Comparison of ENCODE assay signal across 20 cellular contexts in the genomic region with DNA sequence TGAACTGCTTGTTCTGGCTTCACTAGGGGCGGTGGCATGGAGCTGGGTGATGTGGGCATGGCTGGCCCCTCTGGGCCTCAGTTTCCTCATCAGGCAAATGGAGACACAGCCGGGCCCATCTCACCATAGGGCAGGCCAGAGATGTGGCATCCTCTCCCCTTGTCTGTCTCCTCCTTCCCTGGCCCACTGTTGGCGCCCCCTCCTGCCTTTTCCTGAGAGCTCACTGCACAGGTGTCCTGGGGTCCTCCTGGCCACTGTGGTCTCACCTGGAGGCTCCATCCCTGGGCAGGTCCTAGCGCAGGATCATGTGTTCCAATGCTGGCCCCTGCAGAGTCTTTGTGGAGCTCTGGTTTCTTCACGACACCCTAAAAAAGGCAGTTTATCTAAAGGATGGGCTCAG. TPM values are rescaled to one million over a fixed set of nuclear protein-coding genes. Genes with fewer than 3 reads are reported as not detected.
DNase-seq lines count a peak whose midpoint lies in the region; ATAC-seq and TF ChIP-seq lines count a peak whose summit lies in the region.
"Had no signal": no experiment of that assay in that cellular context is flagged by ENCODE, and none has a peak within 500 bp of the region (broad histone marks: within the 10 kb centered on the region; RNA-seq: fewer than 3 reads in every experiment).

No MANE protein-coding gene starts in this region.

- H2AK5ac ChIP-seq in mesenchymal stem cell (ENCODE audit: low read length, severe bottlenecking): peak overlapping the region; percentile 85

- no peak overlapping the region for H3K4me2 ChIP-seq in mesenchymal stem cell (ENCODE audit: low read length, poor library complexity, severe bottlenecking)
- H3K4me2 ChIP-seq: BLaER1 had no signal

- TF ChIP-seq CTCF in Caco-2 (IDR thresholded peaks at IDR 0.05; ENCODE audit: insufficient read depth in 1 of 2, low read depth in 1 of 2, low read length in 1 of 2, severe bottlenecking in 1 of 2, unreplicated experiment in 1 of 2): no peak
- TF ChIP-seq CTCF in WTC11 (IDR thresholded peaks at IDR 0.05): no peak

- POLR2A ChIA-PET in Caco-2 (lab: Charles Lee): no interaction called here
- POLR2A ChIA-PET in WTC11 (lab: Charles Lee): no interaction called here

- intact Hi-C loops in Caco-2 (cut with micrococcal nuclease; ENCODE audit: unreplicated experiment): no loop called here
- intact Hi-C loops in posterior cingulate gyrus (cut with DNase I): no loop called here

- peak overlapping the region; percentile 6 for H3K27ac Mint-ChIP-seq in Caco-2 (ENCODE audit: unreplicated experiment)
- H3K27ac Mint-ChIP-seq in WTC11: no peak overlapping the region
- H3K27ac Mint-ChIP-seq: activated CD4-positive, alpha-beta T cell treated with anti-CD3 and anti-CD28 coated beads, Interleukin-2, amount 10 ng/mL, durations not matched to agents 24 days and 14 days had no signal

- no peak overlapping the region for H4K8ac ChIP-seq in mesenchymal stem cell (ENCODE audit: low read length)

- CTCF ChIA-PET in Caco-2 (lab: Charles Lee): no interaction called here
- CTCF ChIA-PET in WTC11 (lab: Charles Lee): interaction anchor here (0.9 to 4.7 kb wide), 15 partner anchors 9 to 188 kb away, joined by 3 to 19 read pairs (median 5); no protein-coding TSS in a partner anchor

- H2BK15ac ChIP-seq in mesenchymal stem cell (ENCODE audit: low read depth, poor library complexity, severe bottlenecking): no peak overlapping the region

- H2AFZ ChIP-seq in mesenchymal stem cell (ENCODE audit: low read depth, low read length): no peak overlapping the region
- H2AFZ ChIP-seq: GM23248 had no signal

- H3K79me1 ChIP-seq in mesenchymal stem cell (replicated peaks; ENCODE audit: low read length, poor library complexity, severe bottlenecking): peaks cover 38% of the 10 kb centered on the region

- H3K14ac ChIP-seq in mesenchymal stem cell (ENCODE audit: low read length in 2 of 2): no peak overlapping the region

- H3K23ac ChIP-seq in mesenchymal stem cell (ENCODE audit: low read length in 2 of 2): no peak overlapping the region

- no peak overlapping the region for H3K4ac ChIP-seq in mesenchymal stem cell (ENCODE audit: low read depth in 1 of 2, low read length in 2 of 2)

- H3K9me3 ChIP-seq in Caco-2 (no peaks in the 10 kb centered on the region), mesenchymal stem cell (ENCODE audit: control insufficient read depth, low read length) (no peaks in the 10 kb centered on the region)
- H3K9me3 ChIP-seq: BLaER1, testis had no signal

- H3K4me1 Mint-ChIP-seq in Caco-2 (ENCODE audit: low read depth, unreplicated experiment): no peaks in the 10 kb centered on the region
- peaks cover 5% of the 10 kb centered on the region; the same call in 1 of the 2 replicates for H3K4me1 Mint-ChIP-seq in WTC11
- H3K4me1 Mint-ChIP-seq: activated CD4-positive, alpha-beta T cell treated with anti-CD3 and anti-CD28 coated beads, Interleukin-2, amount 10 ng/mL, durations not matched to agents 24 days and 14 days had no signal

- H3K36me3 Mint-ChIP-seq in Caco-2 (ENCODE audit: insufficient read depth, unreplicated experiment): peaks cover 58% of the 10 kb centered on the region
- H3K36me3 Mint-ChIP-seq in WTC11: no peaks in the 10 kb centered on the region
- H3K36me3 Mint-ChIP-seq: natural killer cell had no signal

- no peaks in the 10 kb centered on the region for H3K9me3 Mint-ChIP-seq in Caco-2 (ENCODE audit: unreplicated experiment)
- H3K9me3 Mint-ChIP-seq in WTC11: no peaks in the 10 kb centered on the region
- H3K9me3 Mint-ChIP-seq: activated CD4-positive, alpha-beta T cell treated with anti-CD3 and anti-CD28 coated beads, Interleukin-2, amount 10 ng/mL, durations not matched to agents 24 days and 14 days; natural killer cell had no signal

- whole genome bisulfite sequencing in mesenchymal stem cell: 98% methylated on average over 5 of the region's 5 CpGs

- H2BK120ac ChIP-seq in mesenchymal stem cell (ENCODE audit: low read depth, low read length): no peak overlapping the region

- no peak overlapping the region for H3K4me3 Mint-ChIP-seq in Caco-2 (ENCODE audit: unreplicated experiment)
- no peak overlapping the region for H3K4me3 Mint-ChIP-seq in WTC11
- H3K4me3 Mint-ChIP-seq: activated CD4-positive, alpha-beta T cell treated with anti-CD3 and anti-CD28 coated beads, Interleukin-2, amount 10 ng/mL, durations not matched to agents 24 days and 14 days; natural killer cell had no signal

- H3K4me1 ChIP-seq in Caco-2: peaks cover 23% of the 10 kb centered on the region
- peaks cover 40% of the 10 kb centered on the region for H3K4me1 ChIP-seq in mesenchymal stem cell (ENCODE audit: control insufficient read depth, insufficient read depth, low read depth, low read length)
- H3K4me1 ChIP-seq: testis had no signal

- H2BK5ac ChIP-seq in mesenchymal stem cell (ENCODE audit: low read depth, low read length, poor library complexity, severe bottlenecking): no peak overlapping the region

- H3K36me3 ChIP-seq in Caco-2 (ENCODE audit: control insufficient read depth, insufficient read depth, low read length) (peaks cover 1% of the 10 kb centered on the region; the same call in 1 of the 2 replicates), H7 (replicated peaks; ENCODE audit: control insufficient read depth, insufficient read depth, low read length) (no peaks in the 10 kb centered on the region; the same call in 1 of the 2 replicates), mesenchymal stem cell (ENCODE audit: control insufficient read depth in 1 of 2, insufficient read depth in 2 of 2, low read depth in 1 of 2, low read length in 2 of 2) (peaks cover 83 to 89% of the 10 kb centered on the region in 2 experiments)

- H3K4me3 ChIP-seq in Caco-2 (ENCODE audit: low read depth, low read length): no peak overlapping the region
- H3K4me3 ChIP-seq in H7 (ENCODE audit: insufficient read depth, low read depth, low read length): no peak overlapping the region
- no peak overlapping the region for H3K4me3 ChIP-seq in mesenchymal stem cell (ENCODE audit: insufficient read depth in 1 of 2, low read depth in 1 of 2, low read length in 2 of 2)
- H3K4me3 ChIP-seq: BLaER1, GM23248, testis had no signal

- H3K18ac ChIP-seq in mesenchymal stem cell (ENCODE audit: low read depth in 1 of 2, low read length in 2 of 2): no peak overlapping the region

- DNase-seq in Caco-2 (no peak), H7 (peak; percentile 77), WTC11 (ENCODE audit: low spot score) (peak; percentile 53), mesenchymal stem cell (no peak), pons (ENCODE audit: low spot score) (no peak), posterior cingulate gyrus (no peak)
- DNase-seq: activated CD4-positive, alpha-beta T cell treated with anti-CD3 and anti-CD28 coated beads, Interleukin-2, amount 10 ng/mL, durations not matched to agents 24 days and 14 days; activated naive CD4-positive, alpha-beta T cell; DMS 273 treated with DMSO at 0.1 percent for 48 hours; GM23248; hypothalamus; natural killer cell; NCI-H2107; NCI-H510A treated with DMSO at 0.1 percent for 48 hours; OCI-M1; T-helper 9 cell; testis had no signal

- no peak overlapping the region for H4K91ac ChIP-seq in mesenchymal stem cell (ENCODE audit: low read length)

- ATAC-seq in WTC11 (peak; percentile 71), GM19463 (IDR thresholded peaks at IDR 0.05; ENCODE audit: unreplicated experiment) (no peak), GM21367 (IDR thresholded peaks at IDR 0.05; ENCODE audit: unreplicated experiment) (no peak)
- ATAC-seq: natural killer cell had no signal

- H3K27me3 Mint-ChIP-seq in Caco-2 (ENCODE audit: insufficient read depth, unreplicated experiment) (no peaks in the 10 kb centered on the region), WTC11 (ENCODE audit: low read depth) (no peaks in the 10 kb centered on the region)
- H3K27me3 Mint-ChIP-seq: activated CD4-positive, alpha-beta T cell treated with anti-CD3 and anti-CD28 coated beads, Interleukin-2, amount 10 ng/mL, durations not matched to agents 24 days and 14 days had no signal

- H3K27ac ChIP-seq in mesenchymal stem cell (ENCODE audit: low read length, poor library complexity, severe bottlenecking): peak overlapping the region; percentile 93
- H3K27ac ChIP-seq: BLaER1, GM23248, testis had no signal

- peak overlapping the region; percentile 28 to 40 for H2BK12ac ChIP-seq in mesenchymal stem cell (ENCODE audit: low read length in 2 of 2)

- no TSS peak for BruUV-seq in Caco-2 (replicated peaks; lab: Mats Ljungman, UMichigan)

- H3K27me3 ChIP-seq in Caco-2 (replicated peaks; ENCODE audit: control insufficient read depth, insufficient read depth, low read length) (no peaks in the 10 kb centered on the region), H7 (ENCODE audit: control insufficient read depth, insufficient read depth, low read length) (no peaks in the 10 kb centered on the region), mesenchymal stem cell (ENCODE audit: control insufficient read depth in 1 of 2, insufficient read depth in 1 of 2, low read length in 2 of 2) (no peaks in the 10 kb centered on the region)
- H3K27me3 ChIP-seq: BLaER1, testis had no signal

- H3K9ac ChIP-seq in mesenchymal stem cell (ENCODE audit: low read length): no peak overlapping the region
- H3K9ac ChIP-seq: BLaER1, GM23248 had no signal

TF ChIP-seq in WTC11, 78 proteins besides CTCF, POLR2A, EP300 and RAD21 (continues in another document):
- TF ChIP-seq, protein P1, sequence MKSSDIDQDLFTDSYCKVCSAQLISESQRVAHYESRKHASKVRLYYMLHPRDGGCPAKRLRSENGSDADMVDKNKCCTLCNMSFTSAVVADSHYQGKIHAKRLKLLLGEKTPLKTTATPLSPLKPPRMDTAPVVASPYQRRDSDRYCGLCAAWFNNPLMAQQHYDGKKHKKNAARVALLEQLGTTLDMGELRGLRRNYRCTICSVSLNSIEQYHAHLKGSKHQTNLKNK (CRISPR knock-in tag; IDR thresholded peaks at IDR 0.05): no peak
- no peak for TF ChIP-seq ZNF138 (CRISPR knock-in tag; conservative IDR thresholded peaks at IDR 0.05)

RNA-seq across cellular contexts. Expression of a gene that starts 53.5 kb away (rescaled TPM):
- 56.6 and 66.6 TPM in 2 replicates for total RNA-seq in Caco-2 (2022)
- total RNA-seq in H7 (2014; rRNA removed; shearing (Covaris generic)): 17.1 and 17.6 TPM in 2 replicates
- 19.2 to 23.0 TPM (median 21.4 TPM) in 3 replicates for total RNA-seq in WTC11 (2021)
- 99.8 TPM for polyA plus RNA-seq in mesenchymal stem cell (2013, experiment 1 of 2)
- polyA plus RNA-seq in mesenchymal stem cell (2013, experiment 2 of 2): 97.5 TPM

Comparison
In these comparisons a context has a peak if more than half of its experiments do, and no peak if none do; other contexts are left out.
1. DNase-seq: peak in H7 (single experiment) and WTC11 (single experiment); none in Caco-2 (0 of 2), mesenchymal stem cell (single experiment), pons (single experiment) and posterior cingulate gyrus (0 of 10).